In the genomic region with DNA sequence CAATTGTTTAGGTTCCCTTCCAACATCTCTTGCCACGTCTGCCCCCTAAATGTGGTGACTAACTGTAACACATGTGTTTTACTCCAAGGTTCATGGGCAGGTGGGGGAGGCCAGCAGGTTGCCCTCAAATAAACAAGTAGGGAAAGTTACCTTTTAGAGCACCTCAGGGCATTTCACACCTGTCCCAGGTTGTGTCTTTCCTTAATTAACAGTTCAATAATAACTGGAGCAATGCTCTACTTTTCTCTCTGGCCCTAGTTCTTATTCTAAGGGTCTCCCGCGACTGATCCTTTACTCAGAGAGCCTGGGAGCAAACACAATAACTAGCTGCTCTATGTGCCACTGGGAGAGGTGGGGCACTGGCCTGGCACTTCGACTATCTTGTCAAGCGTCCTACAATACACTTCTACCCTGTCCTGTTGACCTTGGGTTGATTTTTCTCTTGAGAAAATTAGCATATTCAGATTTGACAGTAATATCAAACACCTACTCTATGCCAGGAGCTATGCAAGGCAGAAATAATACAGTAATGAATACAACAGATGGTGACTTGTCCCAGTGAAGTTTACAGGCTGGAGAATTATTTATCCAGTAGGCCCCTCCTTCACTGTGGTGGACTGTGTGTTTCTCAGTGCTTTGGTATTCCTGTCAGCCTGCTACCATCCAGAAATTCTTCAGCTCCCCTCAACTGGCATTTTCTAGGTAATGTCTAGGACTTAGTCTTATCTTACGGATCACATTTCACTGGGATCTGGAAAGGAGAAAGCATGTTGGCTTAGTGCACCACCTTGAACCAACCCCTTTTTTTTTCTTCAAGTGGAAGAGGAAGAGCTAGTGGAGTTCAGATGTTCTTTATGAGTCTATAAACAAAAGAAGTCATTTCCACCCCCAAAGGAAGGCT, we compare ENCODE assay signal across 1 cellular context.
TF ChIP-seq lines count a peak whose summit lies in the region.

No MANE protein-coding gene starts in this region.

TF ChIP-seq in IMR-90, 13 proteins besides CTCF, POLR2A, EP300 and RAD21:
- TF ChIP-seq BHLHE40 (IDR thresholded peaks at IDR 0.05; ENCODE audit: low read depth, low read length) (no peak), RFX5 (IDR thresholded peaks at IDR 0.05; ENCODE audit: low read depth, low read length) (no peak), SMC3 (IDR thresholded peaks at IDR 0.05; ENCODE audit: low read depth, low read length) (no peak), RCOR1 (IDR thresholded peaks at IDR 0.05; ENCODE audit: insufficient replicate concordance, low read length) (no peak), NFE2L2 (IDR thresholded peaks at IDR 0.05; ENCODE audit: low read depth, low read length) (no peak), MAFK (IDR thresholded peaks at IDR 0.05; ENCODE audit: low read depth, low read length) (no peak), MXI1 (IDR thresholded peaks at IDR 0.05; ENCODE audit: borderline replicate concordance, low read depth, low read length) (no peak), FOS (IDR thresholded peaks at IDR 0.05; ENCODE audit: low read depth, low read length) (no peak), CHD1 (IDR thresholded peaks at IDR 0.05; ENCODE audit: low read depth, low read length) (no peak), ELK1 (IDR thresholded peaks at IDR 0.05; ENCODE audit: borderline replicate concordance, low read depth, low read length) (no peak), CEBPB (IDR thresholded peaks at IDR 0.05; ENCODE audit: low read depth, low read length) (no peak), MAZ (IDR thresholded peaks at IDR 0.05; ENCODE audit: borderline replicate concordance, low read depth, low read length) (no peak)
- TF ChIP-seq, protein P1, sequence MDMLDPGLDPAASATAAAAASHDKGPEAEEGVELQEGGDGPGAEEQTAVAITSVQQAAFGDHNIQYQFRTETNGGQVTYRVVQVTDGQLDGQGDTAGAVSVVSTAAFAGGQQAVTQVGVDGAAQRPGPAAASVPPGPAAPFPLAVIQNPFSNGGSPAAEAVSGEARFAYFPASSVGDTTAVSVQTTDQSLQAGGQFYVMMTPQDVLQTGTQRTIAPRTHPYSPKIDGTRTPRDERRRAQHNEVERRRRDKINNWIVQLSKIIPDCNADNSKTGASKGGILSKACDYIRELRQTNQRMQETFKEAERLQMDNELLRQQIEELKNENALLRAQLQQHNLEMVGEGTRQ (IDR thresholded peaks at IDR 0.05; ENCODE audit: low read depth, low read length): no peak
